ENCODE assay signal across 28 cellular contexts in the genomic region with DNA sequence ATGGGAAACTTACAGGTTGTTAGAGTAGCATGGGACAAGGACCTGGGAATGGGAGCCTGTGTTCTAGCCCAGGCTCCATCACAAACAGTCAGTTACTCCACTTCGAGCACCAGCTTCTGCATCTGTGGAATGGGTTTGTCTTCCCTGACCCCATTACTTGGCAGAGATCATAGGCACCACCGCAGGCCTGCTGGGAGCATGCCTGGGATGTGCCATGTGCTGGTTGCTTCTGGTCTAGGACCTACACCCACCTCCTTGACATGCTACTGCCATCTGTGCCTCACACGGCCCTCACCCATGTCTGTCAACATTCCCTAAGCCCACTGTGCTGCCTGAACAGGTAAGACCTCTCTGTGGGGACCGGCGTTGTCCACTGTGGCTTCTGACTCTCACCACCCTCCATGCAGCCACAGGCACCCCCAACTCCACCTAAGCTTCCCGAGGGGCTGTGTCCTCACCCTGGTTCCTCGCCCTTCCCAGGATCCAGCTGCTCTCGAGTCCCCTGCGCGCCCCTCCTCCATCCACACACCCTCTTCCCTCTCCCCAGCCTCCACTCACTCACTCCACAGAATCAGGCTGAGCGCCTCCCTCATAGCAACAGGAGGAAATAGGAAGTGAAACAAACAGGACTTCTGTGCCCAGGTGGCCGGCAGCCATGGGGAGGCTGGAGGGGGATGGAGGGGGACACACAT.
A peak's percentile ranks its signal among the peaks of the same experiment; 100 is the strongest.
DNase-seq lines count a peak whose midpoint lies in the region; ATAC-seq and TF ChIP-seq lines count a peak whose summit lies in the region.
"Had no signal": no experiment of that assay in that cellular context is flagged by ENCODE, and none has a peak within 500 bp of the region (broad histone marks: within the 10 kb centered on the region; RNA-seq: fewer than 3 reads in every experiment).

No MANE protein-coding gene starts in this region.

- H3F3A ChIP-seq in MM.1S (ENCODE audit: insufficient read depth, low read length) (no peaks in the 10 kb centered on the region), PC-9 (ENCODE audit: insufficient read depth, low read depth) (no peaks in the 10 kb centered on the region)

- H3K4me1 ChIP-seq in BLaER1 (peaks cover 13% of the 10 kb centered on the region), MM.1S (ENCODE audit: low read length) (no peaks in the 10 kb centered on the region), iPS DF 6.9 (ENCODE audit: control insufficient read depth, insufficient read depth, low read length) (no peaks in the 10 kb centered on the region; the same call in 1 of the 2 replicates), PC-9 (replicated peaks; ENCODE audit: insufficient read depth) (no peaks in the 10 kb centered on the region)
- H3K4me1 ChIP-seq: gastrocnemius medialis, left ventricle myocardium inferior, psoas muscle, testis had no signal

- WGBS in iPS DF 6.9 (ENCODE audit: insufficient coverage, insufficient read length): no CpG with 5 or more reads among the region's 12 CpGs

- H4K20me1 ChIP-seq in BLaER1 (no peaks in the 10 kb centered on the region), MM.1S (ENCODE audit: insufficient read depth, low read length) (no peaks in the 10 kb centered on the region), PC-9 (ENCODE audit: insufficient read depth) (no peaks in the 10 kb centered on the region)

- H3K27ac ChIP-seq in BLaER1 (no peak overlapping the region), MM.1S (ENCODE audit: low read length) (no peak overlapping the region), iPS DF 6.9 (ENCODE audit: low read length) (no peak overlapping the region), PC-9 (no peak overlapping the region)
- H3K27ac ChIP-seq: dorsolateral prefrontal cortex, gastrocnemius medialis, hepatocyte, left ventricle myocardium inferior, psoas muscle, testis had no signal

- no peak overlapping the region for H3K4me3 ChIP-seq in BLaER1
- no peak overlapping the region for H3K4me3 ChIP-seq in MM.1S (ENCODE audit: low read length)
- no peak overlapping the region for H3K4me3 ChIP-seq in iPS DF 6.9 (ENCODE audit: low read length)
- no peak overlapping the region for H3K4me3 ChIP-seq in PC-9
- H3K4me3 ChIP-seq: dorsolateral prefrontal cortex, gastrocnemius medialis, hepatocyte, left ventricle myocardium inferior, psoas muscle, testis had no signal

- no peaks in the 10 kb centered on the region for H3K9me2 ChIP-seq in MM.1S (replicated peaks; ENCODE audit: insufficient read depth, low read length)
- no peaks in the 10 kb centered on the region for H3K9me2 ChIP-seq in PC-9 (ENCODE audit: insufficient read depth)

- POLR2A ChIA-PET in PC-9 (lab: Charles Lee; ENCODE audit: unreplicated experiment): no interaction called here

- intact Hi-C loops in PC-9 (cut with micrococcal nuclease; ENCODE audit: unreplicated experiment): no loop called here

- no TSS peak for BruUV-seq in PC-9 (replicated peaks; lab: Mats Ljungman, UMichigan)

- DNase-seq in MM.1S (no peak), SK-N-DZ (ENCODE audit: low spot score) (peak; percentile 7), iPS DF 6.9 (ENCODE audit: low read depth, low spot score) (peak; percentile 61), cerebellar nuclear complex (lab: John Stamatoyannopoulos, UW) (no peak), PC-9 (no peak)
- DNase-seq: activated CD4-positive, alpha-beta T cell treated with anti-CD3 and anti-CD28 coated beads, Interleukin-2, amount 10 ng/mL, durations not matched to agents 24 days and 14 days; activated gamma-delta T cell treated with Interleukin-2 at 50 U/mL for 16 hours; activated T-cell treated with anti-CD3 and anti-CD28 coated beads, Interleukin-2, amount 50 U/mL, for 4 hours; CD8-positive, alpha-beta memory T cell; dorsolateral prefrontal cortex; gastrocnemius medialis; islet precursor cell; left ventricle myocardium inferior; naive thymus-derived CD4-positive, alpha-beta T cell; NCI-H1105; NCI-H2029; NCI-H226; NCI-H69; occipital lobe; psoas muscle; stimulated activated CD4-positive, alpha-beta T cell treated with anti-CD3 and anti-CD28 coated beads, Interleukin-15, amount 100 ng/mL, for 24 hours; stimulated activated naive CD4-positive, alpha-beta T cell treated with Interleukin-2 at 50 U/mL for 16 hours; testis had no signal

- TF ChIP-seq CTCF in MM.1S (IDR thresholded peaks at IDR 0.05; ENCODE audit: low read length): no peak
- no peak for TF ChIP-seq CTCF in PC-9 (conservative IDR thresholded peaks at IDR 0.05)

- no peaks in the 10 kb centered on the region for H3K79me2 ChIP-seq in MM.1S (ENCODE audit: low read length)
- no peaks in the 10 kb centered on the region for H3K79me2 ChIP-seq in PC-9 (ENCODE audit: low read depth)
- H3K79me2 ChIP-seq: hepatocyte had no signal

- CTCF ChIA-PET in PC-9 (lab: Charles Lee): no interaction called here

- peaks cover 24% of the 10 kb centered on the region for H3K9me3 ChIP-seq in BLaER1
- H3K9me3 ChIP-seq in MM.1S (replicated peaks; ENCODE audit: insufficient read depth, low read length): no peaks in the 10 kb centered on the region
- no peaks in the 10 kb centered on the region for H3K9me3 ChIP-seq in iPS DF 6.9 (ENCODE audit: control insufficient read depth, insufficient read depth, low read length)
- no peaks in the 10 kb centered on the region; the same call in 1 of the 2 replicates for H3K9me3 ChIP-seq in PC-9 (ENCODE audit: insufficient read depth, low read depth)
- H3K9me3 ChIP-seq: psoas muscle, testis had no signal

- H3K4me2 ChIP-seq in BLaER1 (peak overlapping the region; percentile 53), MM.1S (ENCODE audit: low read depth, low read length) (peak overlapping the region; percentile 43; the same call in 1 of the 2 replicates), PC-9 (no peak overlapping the region)
- H3K4me2 ChIP-seq: hepatocyte had no signal

- H2AFZ ChIP-seq in MM.1S (ENCODE audit: low read length): peak overlapping the region; percentile 53; the same call in 1 of the 2 replicates
- no peak overlapping the region for H2AFZ ChIP-seq in PC-9
- H2AFZ ChIP-seq: hepatocyte had no signal

- no peak for ATAC-seq in GM19324 (IDR thresholded peaks at IDR 0.05; ENCODE audit: low FRiP score, unreplicated experiment)
- ATAC-seq in GM21390 (IDR thresholded peaks at IDR 0.05; ENCODE audit: unreplicated experiment): no peak
- ATAC-seq: activated T-cell treated with anti-CD3 and anti-CD28 coated beads, Interleukin-2, amount 50 U/mL, for 4 hours; gastrocnemius medialis; HCT116; naive thymus-derived CD4-positive, alpha-beta T cell; psoas muscle had no signal

- H3K27me3 ChIP-seq in BLaER1 (no peaks in the 10 kb centered on the region), MM.1S (replicated peaks; ENCODE audit: insufficient read depth, low read length) (no peaks in the 10 kb centered on the region), iPS DF 6.9 (ENCODE audit: control insufficient read depth, insufficient read depth, low read length) (no peaks in the 10 kb centered on the region), PC-9 (ENCODE audit: insufficient read depth, low read depth) (no peaks in the 10 kb centered on the region)
- H3K27me3 ChIP-seq: dorsolateral prefrontal cortex, gastrocnemius medialis, hepatocyte, testis had no signal

- H3K36me3 ChIP-seq in BLaER1 (no peaks in the 10 kb centered on the region), MM.1S (replicated peaks; ENCODE audit: insufficient read depth, low read length) (no peaks in the 10 kb centered on the region), iPS DF 6.9 (ENCODE audit: control insufficient read depth, insufficient read depth, low read length) (no peaks in the 10 kb centered on the region; the same call in 1 of the 2 replicates), PC-9 (ENCODE audit: low read depth) (no peaks in the 10 kb centered on the region)
- H3K36me3 ChIP-seq: gastrocnemius medialis, left ventricle myocardium inferior had no signal

- H3K9ac ChIP-seq in BLaER1: no peak overlapping the region
- H3K9ac ChIP-seq in MM.1S (ENCODE audit: low read length): no peak overlapping the region

Comparison
In these comparisons a context has a peak if more than half of its experiments do, and no peak if none do; other contexts are left out.
1. DNase-seq: peak in SK-N-DZ (single experiment) and iPS DF 6.9 (single experiment); none in MM.1S (single experiment), cerebellar nuclear complex (0 of 2) and PC-9 (0 of 2).